16 cellular contexts compared by ENCODE assay signal in the genomic region with DNA sequence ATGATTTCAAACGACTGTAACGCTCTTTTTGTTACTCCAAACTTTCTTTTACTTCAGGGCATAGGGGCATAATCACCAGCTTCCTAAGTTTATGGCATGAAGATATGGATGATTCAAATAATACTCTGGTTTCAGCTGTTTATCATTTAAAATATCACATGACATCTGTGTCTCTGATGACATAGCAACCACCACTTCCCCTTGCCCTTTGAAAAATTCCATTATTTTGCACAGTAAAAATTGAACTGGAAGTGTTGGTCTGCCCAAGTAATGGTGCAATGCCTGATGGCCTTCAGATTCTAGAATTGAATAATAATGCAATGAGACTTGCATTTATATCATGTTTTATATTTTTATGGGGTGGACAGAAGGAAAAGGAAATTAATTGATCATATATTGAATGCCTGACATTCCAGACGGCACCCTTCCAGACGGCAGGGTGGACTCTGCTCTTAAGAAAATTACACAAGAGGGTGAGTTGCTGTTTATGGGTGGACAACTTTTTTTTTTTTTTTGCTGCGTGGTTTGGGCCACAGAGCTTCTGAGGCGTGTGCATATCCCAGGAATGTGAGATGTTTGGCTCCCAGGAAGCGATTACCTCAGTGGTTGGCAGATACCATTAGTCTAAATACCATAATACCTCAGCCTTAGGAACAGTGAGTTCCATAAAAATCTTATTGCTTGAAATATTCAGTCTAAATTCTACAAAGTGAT.
DNase-seq lines count a peak whose midpoint lies in the region; ATAC-seq and TF ChIP-seq lines count a peak whose summit lies in the region.
"Had no signal": no experiment of that assay in that cellular context is flagged by ENCODE, and none has a peak within 500 bp of the region (broad histone marks: within the 10 kb centered on the region; RNA-seq: fewer than 3 reads in every experiment).

No MANE protein-coding gene starts in this region.

- H3K36me3 ChIP-seq in fibroblast of lung (ENCODE audit: control insufficient read depth, insufficient read depth, low read length) = no peaks in the 10 kb centered on the region
- H3K36me3 ChIP-seq: left lung had no signal

- no peak overlapping the region for H3K4me2 ChIP-seq in fibroblast of lung (ENCODE audit: extremely low read depth, insufficient read depth, low read length)

- no peaks in the 10 kb centered on the region for H3K4me1 ChIP-seq in fibroblast of lung (ENCODE audit: control insufficient read depth, extremely low read depth, insufficient read depth, low read length)
- H3K4me1 ChIP-seq: left lung had no signal

- TF ChIP-seq CTCF in AG09309 (IDR thresholded peaks at IDR 0.05; ENCODE audit: control insufficient read depth, insufficient read depth, low read depth, low read length, missing control alignments) (no peak), fibroblast of lung (conservative IDR thresholded peaks at IDR 0.05 in 1 of 2, IDR thresholded peaks at IDR 0.05 in 1 of 2; ENCODE audit: low read depth in 1 of 2, low read length in 2 of 2) (no peak)

- DNase-seq in AG09309 (ENCODE audit: low read depth) (peak; percentile 46), LHCN-M2 (ENCODE audit: low read depth) (peak; percentile 82), fibroblast of lung (ENCODE audit: low read depth in 2 of 2) (peak; percentile 62 to 81), myocyte (ENCODE audit: low read depth) (peak; percentile 74), NCI-H1694 treated with DMSO at 0.1 percent for 48 hours (lab: John Stamatoyannopoulos, UW) (no peak), cerebellar cortex (ENCODE audit: low spot score) (no peak)
- DNase-seq: activated CD4-positive, CD25-positive, alpha-beta regulatory T cell; activated naive CD4-positive, alpha-beta T cell treated with anti-CD3 and anti-CD28 coated beads, Interleukin-2, amount 50 U/mL, for 16 hours; caudate nucleus; hippocampal formation; left lung; PC-3; small intestine; stimulated activated naive CD8-positive, alpha-beta T cell treated with anti-CD3 and anti-CD28 coated beads, Interleukin-15, amount 100 ng/mL, for 72 hours had no signal

- H3K4me3 ChIP-seq in AG09309 (ENCODE audit: control insufficient read depth, low read depth, low read length) (no peak overlapping the region), fibroblast of lung (replicated peaks in 1 of 4; ENCODE audit: control extremely low read depth in 1 of 4, insufficient read depth in 1 of 4, low read depth in 3 of 4, low read length in 4 of 4) (no peak overlapping the region)
- H3K4me3 ChIP-seq: left lung had no signal

- ATAC-seq in HG02870 (IDR thresholded peaks at IDR 0.05; ENCODE audit: unreplicated experiment) (no peak), HG02798 (IDR thresholded peaks at IDR 0.05; ENCODE audit: poor library complexity, unreplicated experiment) (no peak)
- ATAC-seq: left lung; PC-3; stimulated activated naive CD8-positive, alpha-beta T cell treated with anti-CD3 and anti-CD28 coated beads, Interleukin-15, amount 100 ng/mL, for 72 hours had no signal

- no peaks in the 10 kb centered on the region for H3K27me3 ChIP-seq in fibroblast of lung (ENCODE audit: control insufficient read depth, insufficient read depth, low read length)
- H3K27me3 ChIP-seq: left lung had no signal

- no peak overlapping the region for H3K27ac ChIP-seq in fibroblast of lung (ENCODE audit: insufficient read depth, low read length)
- H3K27ac ChIP-seq: left lung had no signal

- H3K9ac ChIP-seq in fibroblast of lung (ENCODE audit: insufficient read depth, low read length) = no peak overlapping the region

- no peaks in the 10 kb centered on the region for H3K79me2 ChIP-seq in fibroblast of lung (ENCODE audit: control insufficient read depth, insufficient read depth, low read length)

- H2AFZ ChIP-seq in fibroblast of lung (ENCODE audit: low read length) = no peak overlapping the region

- no peaks in the 10 kb centered on the region for H4K20me1 ChIP-seq in fibroblast of lung (ENCODE audit: control insufficient read depth, extremely low read depth, insufficient read depth, low read length)

- no peaks in the 10 kb centered on the region for H3K9me3 ChIP-seq in fibroblast of lung (ENCODE audit: control insufficient read depth, insufficient read depth, low read depth, low read length)

Comparison
In these comparisons a context has a peak if more than half of its experiments do, and no peak if none do; other contexts are left out.
1. DNase-seq: peak in AG09309 (single experiment), LHCN-M2 (single experiment), fibroblast of lung (2 of 2) and myocyte (single experiment); none in NCI-H1694 treated with DMSO at 0.1 percent for 48 hours (single experiment) and cerebellar cortex (single experiment).